25 cellular contexts compared by ENCODE assay signal in genomic region chr2:71832388-71832787, GRCh38.
"Had no signal": no experiment of that assay in that cellular context is flagged by ENCODE, and none has a peak within 500 bp of the region (broad histone marks: within the 10 kb centered on the region; RNA-seq: fewer than 3 reads in every experiment).

No MANE protein-coding gene starts in this region.

- H3K4me3 ChIP-seq: cardiac muscle cell, heart right ventricle, sigmoid colon, spleen, thoracic aorta, vagina had no signal

- H3K36me3 ChIP-seq: cardiac muscle cell, heart right ventricle, sigmoid colon, spleen, thoracic aorta, vagina had no signal

- H3K27ac ChIP-seq: cardiac muscle cell, epithelial cell of prostate, vagina had no signal

- H3K27me3 ChIP-seq: cardiac muscle cell, heart right ventricle, sigmoid colon, spleen, vagina had no signal

- FAIRE-seq: keratinocyte had no signal

- H3K36me3 Mint-ChIP-seq: activated naive CD8-positive, alpha-beta T cell; memory B cell; naive B cell; type B pancreatic cell had no signal

- H3K9me3 Mint-ChIP-seq: activated T-cell treated with anti-CD3 and anti-CD28 coated beads, Interleukin-2, amount 50 U/mL, for 4 hours; activated T-helper 2 cell treated with anti-CD3 and anti-CD28 coated beads, Interferon-gamma antibody, Interleukin-2, Interleukin-4, amounts not matched to agents 10 μg/mL and 5 μg/mL and 100 μg/mL, durations not matched to agents 14 hours and 24 hours and 36 hours; memory B cell; type B pancreatic cell had no signal

- H3K27ac Mint-ChIP-seq: activated naive CD8-positive, alpha-beta T cell; activated T-helper 2 cell treated with anti-CD3 and anti-CD28 coated beads, Interferon-gamma antibody, Interleukin-2, Interleukin-4, amounts not matched to agents 10 μg/mL and 5 μg/mL and 100 μg/mL, durations not matched to agents 14 hours and 24 hours and 36 hours; memory B cell; naive B cell; type B pancreatic cell had no signal

- ATAC-seq: activated T-cell treated with anti-CD3 and anti-CD28 coated beads, Interleukin-2, amount 50 U/mL, for 4 hours; heart right ventricle; left colon had no signal

- H3K4me3 Mint-ChIP-seq: activated naive CD8-positive, alpha-beta T cell; activated T-cell treated with anti-CD3 and anti-CD28 coated beads, Interleukin-2, amount 50 U/mL, for 4 hours; memory B cell; naive B cell; type B pancreatic cell had no signal

- DNase-seq: activated CD4-positive, alpha-beta T cell treated with anti-CD3 and anti-CD28 coated beads for 4 hours; activated CD4-positive, alpha-beta T cell treated with anti-CD3 and anti-CD28 coated beads, Interleukin-2, amount 50 U/mL, for 48 hours; activated CD4-positive, CD25-positive, alpha-beta regulatory T cell; activated CD8-positive, alpha-beta memory T cell treated with anti-CD3 and anti-CD28 coated beads, Interleukin-2, amount 50 U/mL, for 48 hours; activated naive CD4-positive, alpha-beta T cell; activated T-cell treated with anti-CD3 and anti-CD28 coated beads, Interleukin-2, amount 50 U/mL, for 4 hours; amniotic stem cell; foreskin fibroblast; heart right ventricle; left colon; naive B cell; nucleus accumbens; sigmoid colon; spleen; stimulated activated CD4-positive, alpha-beta T cell treated with anti-CD3 and anti-CD28 coated beads, Interleukin-4, amount 100 ng/mL, for 24 hours; stimulated activated naive CD4-positive, alpha-beta T cell treated with Interleukin-2 at 50 U/mL for 16 hours had no signal

- H3K4me1 Mint-ChIP-seq: memory B cell, naive B cell had no signal

- H3K9me3 ChIP-seq: sigmoid colon, spleen, thoracic aorta, vagina had no signal
